Comparison of ENCODE assay signal across 10 cellular contexts in the genomic region with DNA sequence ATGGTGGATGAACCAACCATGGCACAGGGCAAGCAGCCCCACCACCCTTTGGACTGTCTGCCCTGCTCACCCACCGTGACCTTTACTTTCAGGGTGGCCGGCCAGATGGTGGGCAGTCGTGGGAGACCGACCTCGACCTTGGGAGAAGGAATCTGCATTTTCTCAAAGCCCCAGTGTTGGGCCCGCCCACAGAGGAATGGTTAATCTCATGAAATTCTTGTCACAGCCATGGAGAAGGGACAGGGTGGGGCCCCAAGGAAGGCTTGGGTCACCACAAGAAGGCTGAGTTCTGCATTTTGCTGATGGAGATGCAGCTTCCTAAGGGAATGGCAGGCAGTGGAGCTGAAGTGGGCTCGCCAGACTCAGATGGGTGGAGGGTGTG. TPM values are rescaled to one million over a fixed set of nuclear protein-coding genes. Genes with fewer than 3 reads are reported as not detected.
DNase-seq lines count a peak whose midpoint lies in the region; TF ChIP-seq lines count a peak whose summit lies in the region.
"Had no signal": no experiment of that assay in that cellular context is flagged by ENCODE, and none has a peak within 500 bp of the region (broad histone marks: within the 10 kb centered on the region; RNA-seq: fewer than 3 reads in every experiment).

No MANE protein-coding gene starts in this region.

- H3K4me1 ChIP-seq in H9 (ENCODE audit: insufficient read depth, low read length) (peaks cover 2% of the 10 kb centered on the region; the same call in 1 of the 2 replicates), spleen (peaks cover 41 to 96% (median 93%) of the 10 kb centered on the region in 6 donors)

- peaks cover 34% of the 10 kb centered on the region for H3K27me3 Mint-ChIP-seq in H9 (ENCODE audit: low read depth)

- H3K9ac ChIP-seq in H9 (ENCODE audit: extremely low read depth, insufficient read length, low read length) = no peak overlapping the region

- H4K5ac ChIP-seq in H9 (ENCODE audit: insufficient read length, low read depth, low read length) = no peak overlapping the region

- no peaks in the 10 kb centered on the region for H3K79me1 ChIP-seq in H9 (ENCODE audit: insufficient read depth, low read depth, low read length, poor library complexity, severe bottlenecking)

- no peak overlapping the region for H2AK5ac ChIP-seq in H9 (ENCODE audit: insufficient read length, low read length)

- no peak overlapping the region for H3T11ph ChIP-seq in H9 (ENCODE audit: low read length)

- peaks cover 73% of the 10 kb centered on the region in 2 experiments for H3K4me1 Mint-ChIP-seq in H9

- no peak overlapping the region for H2BK15ac ChIP-seq in H9 (ENCODE audit: low read depth, low read length)

- H3K18ac ChIP-seq in H9 (ENCODE audit: insufficient read length, low read depth, low read length) = no peak overlapping the region

- peaks cover 3% of the 10 kb centered on the region in 2 experiments; a peak in 2 of 5 replicates for H3K9me3 Mint-ChIP-seq in H9

- DNase-seq in H9 (no peak), spleen (no peak), mucosa of gallbladder (ENCODE audit: low spot score) (no peak), iPS-NIHi7 (ENCODE audit: extremely low spot score) (no peak)
- DNase-seq in activated CD4-positive, alpha-beta T cell treated with anti-CD3 and anti-CD28 coated beads for 1 hour = no peak
- no peak for DNase-seq in activated CD8-positive, alpha-beta memory T cell treated with anti-CD3 and anti-CD28 coated beads, Interleukin-2, amount 50 U/mL, for 4 hours
- DNase-seq: activated CD4-positive, CD25-positive, alpha-beta regulatory T cell treated with anti-CD3 and anti-CD28 coated beads, Interleukin-2, amount 50 U/mL, for 72 hours; NCI-H524 treated with DMSO at 0.1 percent for 48 hours had no signal

- no peak overlapping the region for H3K23ac ChIP-seq in H9 (ENCODE audit: insufficient read length, low read depth, low read length)

- H2AFZ ChIP-seq in H9 (ENCODE audit: low read length) = no peak overlapping the region

- H3K56ac ChIP-seq in H9 (ENCODE audit: insufficient read length, low read depth, low read length) = no peak overlapping the region

- no peak overlapping the region for H4K91ac ChIP-seq in H9 (ENCODE audit: insufficient read length, low read depth, low read length)

- H3K14ac ChIP-seq in H9 (ENCODE audit: insufficient read depth, low read length) = no peak overlapping the region; the same call in 1 of the 2 replicates

- H2BK5ac ChIP-seq in H9 (ENCODE audit: insufficient read length, low read length) = no peak overlapping the region

- H3K4ac ChIP-seq in H9 (ENCODE audit: low read depth, low read length) = no peak overlapping the region

- no peaks in the 10 kb centered on the region for H4K20me1 ChIP-seq in H9 (ENCODE audit: control insufficient read depth, insufficient read depth, insufficient read length)

- peaks cover 12% of the 10 kb centered on the region for H3K23me2 ChIP-seq in H9 (ENCODE audit: insufficient read length, low read depth, low read length, poor library complexity, severe bottlenecking)

- H3K9me3 ChIP-seq in H9 (ENCODE audit: control insufficient read depth, low read depth, low read length) (no peaks in the 10 kb centered on the region), spleen (no peaks in the 10 kb centered on the region)

- H3K27ac Mint-ChIP-seq in H9 = peak overlapping the region in 2 of 3 experiments; percentile 15 to 68; a peak in 3 of 7 replicates

- no peak for TF ChIP-seq POLR2A in spleen (IDR thresholded peaks at IDR 0.05)

- H2BK120ac ChIP-seq in H9 (ENCODE audit: low read depth, low read length, poor library complexity, severe bottlenecking) = no peak overlapping the region

- H3K27me3 ChIP-seq in H9 (ENCODE audit: insufficient read depth, low read length) = peaks cover 6% of the 10 kb centered on the region; the same call in 1 of the 2 replicates
- H3K27me3 ChIP-seq in spleen (replicated peaks in 1 of 7) = peaks cover 0 to 39% (median 10%) of the 10 kb centered on the region in 7 donors

- H3K36me3 Mint-ChIP-seq in H9 (ENCODE audit: insufficient read depth in 1 of 3, low read depth in 3 of 3) = peaks cover 0 to 3% (median 0%) of the 10 kb centered on the region in 3 experiments; a peak in 3 of 7 replicates

- H3K4me2 ChIP-seq in H9 (ENCODE audit: insufficient read depth, insufficient read length, low read length) = no peak overlapping the region

- H4K8ac ChIP-seq in H9 (replicated peaks; ENCODE audit: insufficient read length, low read depth, low read length) = no peak overlapping the region

- no peak for TF ChIP-seq CTCF in H9 (conservative IDR thresholded peaks at IDR 0.05)
- no peak for TF ChIP-seq CTCF in spleen (IDR thresholded peaks at IDR 0.05 in 8 of 11, conservative IDR thresholded peaks at IDR 0.05 in 3 of 11)

- no CpG with 5 or more reads among the region's 7 CpGs for WGBS in H9 (ENCODE audit: extremely low coverage, insufficient read length, low lambda C conversion rate)
- 39 to 55% (median 42%) methylated on average over 7 of the region's 7 CpGs for WGBS in spleen, 5 donors

- H3K4me3 Mint-ChIP-seq in H9 = peak overlapping the region; percentile 39 to 93

- H3K4me3 ChIP-seq in iPS-11a (ENCODE audit: low read depth, low read length) (peak overlapping the region; percentile 8), spleen (peak overlapping the region in 7 of 8 donors; percentile 56 to 91 (median 71))

- intact Hi-C loops in spleen (cut with DNase I; ENCODE audit: low total_unique reads) = loop anchor here (5.0 kb wide), 1 partner anchor 111 kb away; no protein-coding TSS in a partner anchor

- no peak overlapping the region for H2BK20ac ChIP-seq in H9 (ENCODE audit: low read depth, low read length, poor library complexity, severe bottlenecking)

- no peak overlapping the region for H2BK12ac ChIP-seq in H9 (ENCODE audit: insufficient read length, low read depth, low read length)

- H3K27ac ChIP-seq in H9 (ENCODE audit: insufficient read length, low read depth, low read length) = no peak overlapping the region
- H3K27ac ChIP-seq in angular gyrus (ENCODE audit: low read depth, low read length) = peak overlapping the region; percentile 80
- H3K27ac ChIP-seq in spleen = peak overlapping the region in 7 of 8 donors; percentile 51 to 91 (median 88)

- no peaks in the 10 kb centered on the region for H3K36me3 ChIP-seq in spleen

- H3K79me2 ChIP-seq in H9 (ENCODE audit: insufficient read depth, low read length) = peaks cover 4% of the 10 kb centered on the region; the same call in 1 of the 2 replicates

RNA-seq across cellular contexts. Expression of a gene that starts 2.9 kb away (rescaled TPM):
- total RNA-seq in H9 (2021) (48.4 and 50.9 TPM in 2 replicates), spleen (100 to 1,000 TPM; 121 to 238 (median 170) TPM), mucosa of gallbladder (82.2 TPM)
- polyA plus RNA-seq in spleen = 10 to 100 TPM; 44.4 to 97.9 (median 79.2) TPM
